ENCODE assay signal across 19 cellular contexts in the genomic region with DNA sequence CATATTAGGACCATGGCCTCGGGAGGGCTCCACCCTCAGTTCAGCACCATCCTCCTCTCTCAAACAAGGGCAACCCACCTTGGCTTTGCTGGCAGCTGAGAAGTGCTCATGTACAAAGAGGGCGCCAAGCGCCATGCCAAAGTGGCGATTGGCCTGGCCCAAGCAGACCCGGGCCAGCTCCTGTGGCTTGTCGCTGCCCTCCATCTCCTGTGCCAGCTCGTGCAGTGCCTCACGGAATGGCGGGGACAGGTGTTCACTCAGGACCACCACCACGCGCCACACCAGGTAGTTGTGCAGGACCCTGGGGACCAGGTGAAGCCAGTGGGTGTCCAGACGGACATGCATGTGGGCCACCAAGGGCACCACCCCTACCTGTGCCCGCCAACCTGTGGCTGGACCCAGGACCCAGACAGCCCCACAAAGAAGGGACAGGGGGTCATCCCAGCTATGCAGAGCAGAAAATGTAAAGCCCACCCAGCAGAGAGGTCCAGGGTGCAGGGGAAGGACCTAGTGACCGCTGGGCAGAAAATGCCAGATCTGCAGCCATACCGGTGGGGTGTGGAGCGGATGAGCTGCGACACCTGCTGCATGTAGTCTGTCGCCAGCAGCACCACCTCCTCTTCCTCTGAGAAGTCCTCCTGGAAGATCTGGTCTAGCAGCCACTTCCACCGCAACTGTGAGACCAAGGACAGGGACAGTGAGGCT. TPM values are rescaled to one million over a fixed set of nuclear protein-coding genes. Genes with fewer than 3 reads are reported as not detected.
DNase-seq lines count a peak whose midpoint lies in the region; ATAC-seq and TF ChIP-seq lines count a peak whose summit lies in the region.
"Had no signal": no experiment of that assay in that cellular context is flagged by ENCODE, and none has a peak within 500 bp of the region (broad histone marks: within the 10 kb centered on the region; RNA-seq: fewer than 3 reads in every experiment).

No MANE protein-coding gene starts in this region.

- H3K9me3 Mint-ChIP-seq in endodermal cell, result no peaks in the 10 kb centered on the region
- H3K9me3 Mint-ChIP-seq: CD4-positive, alpha-beta memory T cell had no signal

- H3K36me3 ChIP-seq in endodermal cell (ENCODE audit: control insufficient read depth, insufficient read depth, low read length), result no peaks in the 10 kb centered on the region
- H3K36me3 ChIP-seq: BE2C had no signal

- H3K36me3 Mint-ChIP-seq in endodermal cell (ENCODE audit: low read depth), result no peaks in the 10 kb centered on the region
- H3K36me3 Mint-ChIP-seq: CD4-positive, alpha-beta memory T cell had no signal

- no peak overlapping the region for H3K9ac ChIP-seq in endodermal cell (ENCODE audit: extremely low read depth, low read length, poor library complexity, severe bottlenecking)

- peaks cover 64% of the 10 kb centered on the region for H3K27me3 Mint-ChIP-seq in endodermal cell (ENCODE audit: insufficient read depth)

- no peak overlapping the region for H3K27ac ChIP-seq in endodermal cell (ENCODE audit: low read depth, low read length)
- H3K27ac ChIP-seq: 22Rv1, HL-60 had no signal

- TF ChIP-seq CTCF in endodermal cell (conservative IDR thresholded peaks at IDR 0.05), result no peak

- H3K4me1 ChIP-seq in endodermal cell (ENCODE audit: control insufficient read depth, insufficient read depth, low read length), result no peaks in the 10 kb centered on the region
- H3K4me1 ChIP-seq: BE2C had no signal

- intact Hi-C loops in Right ventricle myocardium superior (cut with DNase I) (no loop called here), cardiac septum (cut with DNase I) (no loop called here), posterior vena cava (cut with DNase I) (no loop called here)

- peak; percentile 27 for DNase-seq in activated CD4-positive, CD25-positive, alpha-beta regulatory T cell treated with anti-CD3 and anti-CD28 coated beads, Interleukin-2, amount 50 U/mL, for 72 hours
- no peak for DNase-seq in activated CD4-positive, CD25-positive, alpha-beta regulatory T cell (lab: John Stamatoyannopoulos, UW)
- DNase-seq in Right ventricle myocardium superior (peak; percentile 30), cardiac septum (ENCODE audit: low spot score) (no peak), endodermal cell (peak; percentile 28), posterior vena cava (ENCODE audit: low spot score) (peak; percentile 64), iPS-NIHi11 (ENCODE audit: low spot score) (no peak)
- DNase-seq in activated CD4-positive, alpha-beta T cell treated with anti-CD3 and anti-CD28 coated beads, Interleukin-2, amount 50 U/mL, for 48 hours, result no peak
- DNase-seq: BE2C; CD4-positive, alpha-beta memory T cell; NCI-H1105 treated with DMSO at 0.1 percent for 48 hours; NCI-H1694 treated with DMSO at 0.1 percent for 48 hours; NCI-H2107; NCI-H2227 treated with DMSO at 0.1 percent for 48 hours; NCI-H524 had no signal

- no peak overlapping the region for H3K4me3 Mint-ChIP-seq in endodermal cell

- no peak for ATAC-seq in Right ventricle myocardium superior (ENCODE audit: poor library complexity)
- ATAC-seq: Panc1 had no signal

- WGBS in endodermal cell (ENCODE audit: insufficient coverage in 1 of 2, insufficient read length in 1 of 2), 2 experiments, result 94 to 96% methylated on average over 15 to 19 of the region's 19 CpGs

- no peak overlapping the region for H3K4me3 ChIP-seq in endodermal cell (ENCODE audit: low read length)

- peaks cover 3% of the 10 kb centered on the region for H3K4me1 Mint-ChIP-seq in endodermal cell

- no peak overlapping the region for H3K27ac Mint-ChIP-seq in endodermal cell
- H3K27ac Mint-ChIP-seq: CD4-positive, alpha-beta memory T cell had no signal

- H3K9me3 ChIP-seq in endodermal cell (ENCODE audit: control insufficient read depth, low read length), result no peaks in the 10 kb centered on the region
- H3K9me3 ChIP-seq: BE2C had no signal

- H3K27me3 ChIP-seq in endodermal cell (ENCODE audit: control insufficient read depth, insufficient read depth, low read length, poor library complexity, severe bottlenecking), result peaks cover 64% of the 10 kb centered on the region

RNA-seq across cellular contexts. Expression of a gene that starts 3.6 kb away (rescaled TPM):
- total RNA-seq in Right ventricle myocardium superior (not detected), cardiac septum (0.27 TPM), endodermal cell (1 to 10 TPM; 1.6 to 4.6 TPM), posterior vena cava (1 to 10 TPM in 1 of 2 donors, under 1 TPM in 1; 0.52 to 2.8 TPM)
- 16.1 TPM for polyA plus RNA-seq in endodermal cell (2013, experiment 1 of 2)
- 12.0 TPM for polyA plus RNA-seq in endodermal cell (2013, experiment 2 of 2)
- total RNA-seq: CD4-positive, alpha-beta memory T cell had no signal
- polyA plus RNA-seq: CD4-positive, alpha-beta memory T cell had no signal

RNA-seq across cellular contexts. Expression of a gene that starts 28.1 kb away (rescaled TPM):
- not detected for total RNA-seq in Right ventricle myocardium superior
- total RNA-seq in cardiac septum, result not detected
- not detected for total RNA-seq in endodermal cell
- not detected for polyA plus RNA-seq in endodermal cell (2013, experiment 1 of 2)
- not detected for polyA plus RNA-seq in endodermal cell (2013, experiment 2 of 2)
- not detected for total RNA-seq in posterior vena cava
- total RNA-seq: CD4-positive, alpha-beta memory T cell had no signal
- polyA plus RNA-seq: CD4-positive, alpha-beta memory T cell had no signal

RNA-seq across cellular contexts. Expression of a gene that starts 36.1 kb away (rescaled TPM):
- total RNA-seq in Right ventricle myocardium superior (0.19 TPM), cardiac septum (not detected), endodermal cell (not detected), posterior vena cava (not detected)
- polyA plus RNA-seq in endodermal cell (2013, experiment 1 of 2), result 8.4 TPM
- polyA plus RNA-seq in endodermal cell (2013, experiment 2 of 2), result 3.4 TPM
- total RNA-seq: CD4-positive, alpha-beta memory T cell; H7 had no signal
- polyA plus RNA-seq: CD4-positive, alpha-beta memory T cell had no signal

RNA-seq across cellular contexts. Expression of a gene that starts 41.9 kb away (rescaled TPM):
- not detected for total RNA-seq in Right ventricle myocardium superior
- 0.11 TPM for total RNA-seq in cardiac septum
- under 1 TPM in 1 of 2 donors, not detected in 1; 0.11 TPM for total RNA-seq in endodermal cell
- polyA plus RNA-seq in endodermal cell (2013, experiment 1 of 2), result 1.2 TPM
- 0.70 TPM for polyA plus RNA-seq in endodermal cell (2013, experiment 2 of 2)
- total RNA-seq in posterior vena cava, result not detected
- total RNA-seq: CD4-positive, alpha-beta memory T cell; H7 had no signal
- polyA plus RNA-seq: CD4-positive, alpha-beta memory T cell had no signal

RNA-seq across cellular contexts. Expression of a gene that starts 55.4 kb away (rescaled TPM):
- total RNA-seq in Right ventricle myocardium superior, result not detected
- total RNA-seq in cardiac septum, result not detected
- not detected for total RNA-seq in endodermal cell
- polyA plus RNA-seq in endodermal cell (2013, experiment 1 of 2), result 0.39 TPM
- 0.33 TPM for polyA plus RNA-seq in endodermal cell (2013, experiment 2 of 2)
- not detected for total RNA-seq in posterior vena cava
- total RNA-seq: CD4-positive, alpha-beta memory T cell; H7 had no signal
- polyA plus RNA-seq: CD4-positive, alpha-beta memory T cell had no signal

Comparison
In these comparisons a context has a peak if more than half of its experiments do, and no peak if none do; other contexts are left out.
1. DNase-seq: peak in activated CD4-positive, CD25-positive, alpha-beta regulatory T cell treated with anti-CD3 and anti-CD28 coated beads, Interleukin-2, amount 50 U/mL, for 72 hours (single experiment), Right ventricle myocardium superior (single experiment), endodermal cell (single experiment) and posterior vena cava (single experiment); none in activated CD4-positive, CD25-positive, alpha-beta regulatory T cell (0 of 4), cardiac septum (single experiment), iPS-NIHi11 (single experiment) and activated CD4-positive, alpha-beta T cell treated with anti-CD3 and anti-CD28 coated beads, Interleukin-2, amount 50 U/mL, for 48 hours (0 of 2).